8 cellular contexts compared by ENCODE assay signal in genomic region chr17:49227436-49228261, GRCh38. TPM values are rescaled to one million over a fixed set of nuclear protein-coding genes. Genes with fewer than 3 reads are reported as not detected.
DNase-seq lines count a peak whose midpoint lies in the region; ATAC-seq and TF ChIP-seq lines count a peak whose summit lies in the region.

No MANE protein-coding gene starts in this region.

- WGBS in adrenal gland, 4 donors: 15 to 21% (median 18%) methylated on average over 4 to 5 of the region's 5 CpGs

- no peak overlapping the region for H3K4me3 Mint-ChIP-seq in T-helper 1 cell treated with Interleukin-12 subunit alpha and Interleukin-12 subunit beta and Interleukin-4 antibody, amounts not matched to agents 30 μg/mL and 1 μg/mL, for 36 hours

- peaks cover 46% of the 10 kb centered on the region for H3K27me3 Mint-ChIP-seq in T-helper 1 cell treated with Interleukin-12 subunit alpha and Interleukin-12 subunit beta and Interleukin-4 antibody, amounts not matched to agents 30 μg/mL and 1 μg/mL, for 36 hours (ENCODE audit: low read depth)

- H3K4me1 ChIP-seq in adrenal gland (replicated peaks in 1 of 2) (peaks cover 10 to 21% of the 10 kb centered on the region in 2 donors), left ventricle myocardium inferior (peaks cover 49% of the 10 kb centered on the region)

- H3K9me3 ChIP-seq in adrenal gland (replicated peaks in 1 of 3): no peaks in the 10 kb centered on the region
- no peaks in the 10 kb centered on the region for H3K9me3 ChIP-seq in left ventricle myocardium inferior (replicated peaks)

- intact Hi-C loops in adrenal gland (cut with DNase I) (loop anchor here in 1 of 2 donors (5.0 kb wide), 2 partner anchors 45 to 65 kb away; no protein-coding TSS in a partner anchor), left ventricle myocardium inferior (cut with micrococcal nuclease) (loop anchor here (5.0 kb wide), 1 partner anchor 45 kb away; no protein-coding TSS in a partner anchor), sciatic nerve (cut with DNase I) (loop anchor here (10.0 kb wide), 1 partner anchor 57 kb away; no protein-coding TSS in a partner anchor)

- peak overlapping the region; percentile 27 for H3K27ac Mint-ChIP-seq in T-helper 1 cell treated with Interleukin-12 subunit alpha and Interleukin-12 subunit beta and Interleukin-4 antibody, amounts not matched to agents 30 μg/mL and 1 μg/mL, for 36 hours

- no peak overlapping the region for H3K27ac ChIP-seq in adrenal gland
- no peak overlapping the region for H3K27ac ChIP-seq in left ventricle myocardium inferior (replicated peaks)

- no peak for TF ChIP-seq POLR2A in adrenal gland (IDR thresholded peaks at IDR 0.05)

- H3K36me3 ChIP-seq in adrenal gland (replicated peaks in 1 of 2): no peaks in the 10 kb centered on the region
- no peaks in the 10 kb centered on the region for H3K36me3 ChIP-seq in left ventricle myocardium inferior

- DNase-seq in GM10266 (ENCODE audit: extremely low spot score): peak; percentile 86
- peak; percentile 49 for DNase-seq in NCI-H1092 treated with DMSO at 0.1 percent for 48 hours (lab: John Stamatoyannopoulos, UW)
- DNase-seq in adrenal gland: peak; percentile 72 to 92 (median 83)
- DNase-seq in left ventricle myocardium inferior: peak; percentile 75
- peak; percentile 85 for DNase-seq in sciatic nerve (ENCODE audit: low spot score)

- ATAC-seq in sciatic nerve (peak; percentile 47), GM21367 (IDR thresholded peaks at IDR 0.05; ENCODE audit: unreplicated experiment) (no peak), HG03025 (IDR thresholded peaks at IDR 0.05; ENCODE audit: low FRiP score, unreplicated experiment) (no peak)

- H3K9me3 Mint-ChIP-seq in T-helper 1 cell treated with Interleukin-12 subunit alpha and Interleukin-12 subunit beta and Interleukin-4 antibody, amounts not matched to agents 30 μg/mL and 1 μg/mL, for 36 hours: no peaks in the 10 kb centered on the region

- H3K36me3 Mint-ChIP-seq in T-helper 1 cell treated with Interleukin-12 subunit alpha and Interleukin-12 subunit beta and Interleukin-4 antibody, amounts not matched to agents 30 μg/mL and 1 μg/mL, for 36 hours (ENCODE audit: low read depth): peaks cover 17% of the 10 kb centered on the region

- peak; percentile 86 for TF ChIP-seq CTCF in GM10266 (IDR thresholded peaks at IDR 0.05; ENCODE audit: control insufficient read depth, insufficient read depth, low read depth, missing control alignments)
- TF ChIP-seq CTCF in adrenal gland (IDR thresholded peaks at IDR 0.05): peak; percentile 77 to 83 (median 80)
- TF ChIP-seq CTCF in left ventricle myocardium inferior (IDR thresholded peaks at IDR 0.05; ENCODE audit: borderline replicate concordance): peak; percentile 92

- H3K4me3 ChIP-seq in adrenal gland (no peak overlapping the region), left ventricle myocardium inferior (no peak overlapping the region)

- H3K27me3 ChIP-seq in adrenal gland (peaks cover 18% of the 10 kb centered on the region), left ventricle myocardium inferior (ENCODE audit: low read depth) (peaks cover 47% of the 10 kb centered on the region)

- H3K4me1 Mint-ChIP-seq in T-helper 1 cell treated with Interleukin-12 subunit alpha and Interleukin-12 subunit beta and Interleukin-4 antibody, amounts not matched to agents 30 μg/mL and 1 μg/mL, for 36 hours (ENCODE audit: low read depth): peaks cover 31% of the 10 kb centered on the region

RNA-seq across cellular contexts. Expression of gene PHOSPHO1, which starts 2.9 kb away (rescaled TPM):
- total RNA-seq in adrenal gland (under 1 TPM in 4 of 8 donors, not detected in 4; 0.25 to 0.84 (median 0.60) TPM), left ventricle myocardium inferior (0.52 TPM), sciatic nerve (6.2 TPM)
- under 1 TPM in 2 of 3 donors, not detected in 1; 0.56 to 0.61 TPM for polyA plus RNA-seq in adrenal gland

RNA-seq across cellular contexts. Expression of gene ABI3, which starts 17.1 kb away (rescaled TPM):
- 10 to 100 TPM; 10.4 to 39.9 (median 17.5) TPM for total RNA-seq in adrenal gland
- polyA plus RNA-seq in adrenal gland: 10 to 100 TPM in 2 of 3 donors, 1 to 10 TPM in 1; 4.4 to 15.1 (median 13.0) TPM
- total RNA-seq in left ventricle myocardium inferior: 4.9 TPM
- total RNA-seq in sciatic nerve: 8.5 TPM

RNA-seq across cellular contexts. Expression of gene GNGT2, which starts 17.3 kb away (rescaled TPM):
- total RNA-seq in adrenal gland: 10 to 100 TPM in 1 of 8 donors, 1 to 10 TPM in 7; 1.2 to 31.9 (median 3.4) TPM
- polyA plus RNA-seq in adrenal gland: 1 to 10 TPM; 3.2 to 6.5 (median 3.3) TPM
- 2.2 TPM for total RNA-seq in left ventricle myocardium inferior
- total RNA-seq in sciatic nerve: 1.3 TPM
